ENCODE assay signal across 8 cellular contexts in the genomic region with DNA sequence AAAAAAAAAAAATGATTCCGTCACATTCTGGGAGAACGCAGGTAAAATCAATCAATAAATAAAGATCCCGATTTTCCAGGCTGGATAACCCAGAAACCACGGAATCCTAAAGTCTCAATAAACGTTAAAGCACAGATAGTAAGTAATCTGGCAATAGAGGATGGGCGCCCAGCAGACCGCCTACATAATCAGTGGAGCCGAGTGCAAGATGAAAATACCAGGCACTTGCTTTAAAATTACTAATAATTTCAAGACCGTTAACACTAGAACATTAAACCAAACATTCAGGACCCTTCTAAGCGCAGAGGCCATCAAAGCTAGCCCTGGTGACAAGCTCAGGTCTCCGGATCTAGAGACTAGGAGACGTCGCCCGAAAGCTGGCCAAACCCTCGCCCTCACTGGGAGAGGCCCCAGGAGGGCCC. TPM values are rescaled to one million over a fixed set of nuclear protein-coding genes. Genes with fewer than 3 reads are reported as not detected.
DNase-seq lines count a peak whose midpoint lies in the region; ATAC-seq, FAIRE-seq and TF ChIP-seq lines count a peak whose summit lies in the region.

No MANE protein-coding gene starts in this region.

- H3K4me3 Mint-ChIP-seq in Caco-2 (ENCODE audit: unreplicated experiment) = peak overlapping the region; percentile 100

- H3K4me3 ChIP-seq in Caco-2 (ENCODE audit: low read depth, low read length) = peak overlapping the region; percentile 77
- H3K4me3 ChIP-seq in PC-3 (ENCODE audit: low read length) = peak overlapping the region; percentile 96
- peak overlapping the region; percentile 46 to 92 (median 84) for H3K4me3 ChIP-seq in endothelial cell of umbilical vein (replicated peaks in 1 of 3; ENCODE audit: insufficient read depth in 1 of 3, low read depth in 1 of 3, low read length in 3 of 3)
- H3K4me3 ChIP-seq in osteoblast (ENCODE audit: insufficient read depth, low read length) = peak overlapping the region; percentile 82

- peak overlapping the region; percentile 90 for H3K27ac ChIP-seq in PC-3 (ENCODE audit: low read length)
- peak overlapping the region; percentile 88 for H3K27ac ChIP-seq in endothelial cell of umbilical vein (ENCODE audit: insufficient read depth, low read depth, low read length)
- peak overlapping the region; percentile 98 for H3K27ac ChIP-seq in osteoblast (ENCODE audit: low read depth, low read length)

- no peaks in the 10 kb centered on the region for H3K27me3 Mint-ChIP-seq in Caco-2 (ENCODE audit: insufficient read depth, unreplicated experiment)

- H2AFZ ChIP-seq in PC-3 (ENCODE audit: low read length) (peak overlapping the region; percentile 95), endothelial cell of umbilical vein (ENCODE audit: low read depth, low read length) (peak overlapping the region; percentile 97), osteoblast (ENCODE audit: low read length) (peak overlapping the region; percentile 82)

- BruUV-seq in Caco-2 (replicated peaks; lab: Mats Ljungman, UMichigan) (TSS peak; percentile 77), PC-3 (replicated peaks; lab: Mats Ljungman, UMichigan) (TSS peak; percentile 80), endothelial cell of umbilical vein (replicated peaks; lab: Mats Ljungman, UMichigan) (no TSS peak)

- H3K4me2 ChIP-seq in PC-3 (ENCODE audit: low read length) (peak overlapping the region; percentile 95), endothelial cell of umbilical vein (ENCODE audit: insufficient read depth, low read length) (peak overlapping the region; percentile 90), osteoblast (ENCODE audit: insufficient read depth, low read length) (peak overlapping the region; percentile 96)

- H3K9me1 ChIP-seq in endothelial cell of umbilical vein (replicated peaks; ENCODE audit: control insufficient read depth, extremely low read depth, insufficient read depth, low read length) = no peaks in the 10 kb centered on the region

- CTCF ChIA-PET in Caco-2 (lab: Charles Lee) (interaction anchor here (0.6 to 3.3 kb wide), 7 partner anchors 20 to 135 kb away, joined by 3 to 26 read pairs (median 17); a partner anchor contains a TSS), PC-3 (lab: Charles Lee) (no interaction called here), endothelial cell of umbilical vein (lab: Charles Lee) (interaction anchor here (1.5 to 2.9 kb wide), 6 partner anchors 19 to 56 kb away, joined by 5 to 27 read pairs (median 12); a partner anchor contains a TSS)

- POLR2A ChIA-PET in Caco-2 (lab: Charles Lee) (interaction anchor here (0.6 to 3.3 kb wide), 8 partner anchors 12 to 792 kb away, joined by 3 to 72 read pairs (median 20); a partner anchor contains a TSS), PC-3 (lab: Charles Lee; ENCODE audit: unreplicated experiment) (interaction anchor here (1.4 kb wide), 1 partner anchor 19 kb away, joined by 4 read pairs; a partner anchor contains a TSS), endothelial cell of umbilical vein (lab: Charles Lee) (interaction anchor here (2.0 to 2.3 kb wide), 2 partner anchors 19 to 33 kb away, joined by 11 to 13 read pairs; a partner anchor contains a TSS)

- no peaks in the 10 kb centered on the region for H3K9me3 Mint-ChIP-seq in Caco-2 (ENCODE audit: unreplicated experiment)

- peaks cover 26% of the 10 kb centered on the region for H3K36me3 Mint-ChIP-seq in Caco-2 (ENCODE audit: insufficient read depth, unreplicated experiment)

- ATAC-seq in PC-3 (no peak), GM18870 (IDR thresholded peaks at IDR 0.05; ENCODE audit: unreplicated experiment) (no peak)

- H3K9ac ChIP-seq in PC-3 (ENCODE audit: low read length) (peak overlapping the region; percentile 86), endothelial cell of umbilical vein (replicated peaks; ENCODE audit: extremely low read depth, insufficient read depth, low read length) (peak overlapping the region; percentile 88)

- peak; percentile 21 for FAIRE-seq in endothelial cell of umbilical vein (lab: Jason Lieb, UNC)

- no peaks in the 10 kb centered on the region for H3K9me2 ChIP-seq in PC-3 (replicated peaks; ENCODE audit: low read length)

- H3K27ac Mint-ChIP-seq in Caco-2 (ENCODE audit: unreplicated experiment) = peak overlapping the region; percentile 98

- peaks cover 13% of the 10 kb centered on the region for H3K4me1 Mint-ChIP-seq in Caco-2 (ENCODE audit: low read depth, unreplicated experiment)

- no peak for TF ChIP-seq POLR2A in endothelial cell of umbilical vein (IDR thresholded peaks at IDR 0.05; ENCODE audit: low read depth, low read length)

- no peaks in the 10 kb centered on the region for H3K9me3 ChIP-seq in Caco-2
- no peaks in the 10 kb centered on the region for H3K9me3 ChIP-seq in PC-3 (ENCODE audit: low read length)
- H3K9me3 ChIP-seq in endothelial cell of umbilical vein (replicated peaks; ENCODE audit: control insufficient read depth, insufficient read depth, low read length) = no peaks in the 10 kb centered on the region
- H3K9me3 ChIP-seq in osteoblast (ENCODE audit: low read depth, low read length) = no peaks in the 10 kb centered on the region

- TF ChIP-seq CTCF in Caco-2 (IDR thresholded peaks at IDR 0.05; ENCODE audit: insufficient read depth in 1 of 2, low read depth in 1 of 2, low read length in 1 of 2, severe bottlenecking in 1 of 2, unreplicated experiment in 1 of 2) (no peak), PC-3 (conservative IDR thresholded peaks at IDR 0.05; ENCODE audit: low read depth, low read length) (no peak), endothelial cell of umbilical vein (IDR thresholded peaks at IDR 0.05; ENCODE audit: extremely low read depth in 1 of 2, insufficient read depth in 1 of 2, low read depth in 1 of 2, low read length in 2 of 2) (no peak), osteoblast (IDR thresholded peaks at IDR 0.05; ENCODE audit: extremely low read depth, low read depth, low read length) (no peak)

- dilution Hi-C loops in endothelial cell of umbilical vein (cut with MboI; ENCODE audit: extremely low pct_ligation_motif_present, low sequenced_read_pairs) = no loop called here

- peaks cover 18% of the 10 kb centered on the region for H3K79me2 ChIP-seq in PC-3 (ENCODE audit: low read length)
- H3K79me2 ChIP-seq in endothelial cell of umbilical vein (ENCODE audit: control insufficient read depth, insufficient read depth, low read length) = no peaks in the 10 kb centered on the region
- peaks cover 13% of the 10 kb centered on the region for H3K79me2 ChIP-seq in osteoblast (ENCODE audit: insufficient read depth, low read length)

- H3K27me3 ChIP-seq in Caco-2 (replicated peaks; ENCODE audit: control insufficient read depth, insufficient read depth, low read length) (no peaks in the 10 kb centered on the region), PC-3 (ENCODE audit: low read length) (no peaks in the 10 kb centered on the region), endothelial cell of umbilical vein (ENCODE audit: control insufficient read depth in 2 of 2, insufficient read depth in 2 of 2, low read length in 2 of 2) (no peaks in the 10 kb centered on the region), osteoblast (ENCODE audit: insufficient read depth, low read length) (no peaks in the 10 kb centered on the region)

- no peaks in the 10 kb centered on the region for H4K20me1 ChIP-seq in PC-3 (ENCODE audit: low read length)
- no peaks in the 10 kb centered on the region for H4K20me1 ChIP-seq in endothelial cell of umbilical vein (replicated peaks; ENCODE audit: control insufficient read depth, extremely low read depth, insufficient read depth, low read length)
- no peaks in the 10 kb centered on the region for H4K20me1 ChIP-seq in osteoblast (ENCODE audit: insufficient read depth, low read length)

- no peaks in the 10 kb centered on the region for H3F3A ChIP-seq in PC-3 (ENCODE audit: low read length, unreplicated experiment)

- H3K36me3 ChIP-seq in Caco-2 (ENCODE audit: control insufficient read depth, insufficient read depth, low read length) (peaks cover 2% of the 10 kb centered on the region; the same call in 1 of the 2 replicates), PC-3 (ENCODE audit: low read depth, low read length) (peaks cover 5% of the 10 kb centered on the region; the same call in 1 of the 2 replicates), endothelial cell of umbilical vein (ENCODE audit: control insufficient read depth in 2 of 2, extremely low read depth in 1 of 2, insufficient read depth in 2 of 2, low read length in 2 of 2) (peaks cover 4 to 5% of the 10 kb centered on the region in 2 experiments), osteoblast (ENCODE audit: insufficient read depth, low read length) (peaks cover 14% of the 10 kb centered on the region)

- H3K4me1 ChIP-seq in Caco-2 (peaks cover 8% of the 10 kb centered on the region; the same call in 1 of the 2 replicates), PC-3 (ENCODE audit: insufficient read depth, low read length) (peaks cover 21% of the 10 kb centered on the region), endothelial cell of umbilical vein (ENCODE audit: control insufficient read depth, extremely low read depth, insufficient read depth, low read length) (peaks cover 18% of the 10 kb centered on the region), osteoblast (ENCODE audit: insufficient read depth, low read length) (peaks cover 14% of the 10 kb centered on the region)

- intact Hi-C loops in Caco-2 (cut with micrococcal nuclease; ENCODE audit: unreplicated experiment) (no loop called here), PC-3 (cut with micrococcal nuclease) (no loop called here), endothelial cell of umbilical vein (cut with micrococcal nuclease) (loop anchor here (5.0 kb wide), 1 partner anchor 1181 kb away; no protein-coding TSS in a partner anchor)

- no peak for DNase-seq in Caco-2
- no peak for DNase-seq in PC-3
- no peak for DNase-seq in endothelial cell of umbilical vein (ENCODE audit: low read depth, low spot score)
- no peak for DNase-seq in osteoblast (ENCODE audit: insufficient read length, low spot score, missing footprints)
- DNase-seq in stimulated activated CD4-positive, alpha-beta T cell treated with anti-CD3 and anti-CD28 coated beads, Interleukin-2, amount 100 ng/mL, for 24 hours = no peak
- no peak for DNase-seq in SIG-M5 (lab: John Stamatoyannopoulos, UW)
- no peak for DNase-seq in iPS-NIHi11 (ENCODE audit: low spot score)

RNA-seq across cellular contexts. Expression of a gene that starts 1.2 kb away (rescaled TPM):
- total RNA-seq in Caco-2 (2022) (58.1 and 65.9 TPM in 2 replicates), PC-3 (2014; rRNA removed) (68.2 and 85.8 TPM in 2 replicates), endothelial cell of umbilical vein (32.1 and 38.5 TPM in 2 replicates), osteoblast (73.4 and 84.7 TPM in 2 replicates)
- 33.8 and 37.3 TPM in 2 replicates for polyA plus RNA-seq in endothelial cell of umbilical vein
- 27.6 and 29.8 TPM in 2 replicates for polyA plus RNA-seq in endothelial cell of umbilical vein (2011; cell fraction: cytosol; rRNA removed)
- polyA plus RNA-seq in endothelial cell of umbilical vein (2011; cell fraction: nucleus; rRNA removed) = 33.2 and 36.5 TPM in 2 replicates
- 22.3 and 22.4 TPM in 2 replicates for polyA plus RNA-seq in endothelial cell of umbilical vein (2012)
- 45.1 and 58.5 TPM in 2 replicates for polyA minus RNA-seq in endothelial cell of umbilical vein
- 37.8 TPM for polyA minus RNA-seq in endothelial cell of umbilical vein (2011; cell fraction: cytosol; rRNA and poly(A)+ RNA removed)
- polyA minus RNA-seq in endothelial cell of umbilical vein (2011; cell fraction: nucleus; rRNA and poly(A)+ RNA removed) = 17.3 and 19.6 TPM in 2 replicates

RNA-seq across cellular contexts. Expression of a gene that starts 1.4 kb away (rescaled TPM):
- total RNA-seq in Caco-2 (2022) (2.1 and 2.3 TPM in 2 replicates), PC-3 (2014; rRNA removed) (1.5 and 1.7 TPM in 2 replicates), endothelial cell of umbilical vein (0.62 and 0.71 TPM in 2 replicates), osteoblast (1.5 and 1.8 TPM in 2 replicates)
- polyA plus RNA-seq in endothelial cell of umbilical vein = 1.1 and 1.9 TPM in 2 replicates
- 1.1 and 1.2 TPM in 2 replicates for polyA plus RNA-seq in endothelial cell of umbilical vein (2011; cell fraction: cytosol; rRNA removed)
- polyA plus RNA-seq in endothelial cell of umbilical vein (2011; cell fraction: nucleus; rRNA removed) = 0.57 and 0.64 TPM in 2 replicates
- polyA plus RNA-seq in endothelial cell of umbilical vein (2012) = 0.13 and 0.26 TPM in 2 replicates
- polyA minus RNA-seq in endothelial cell of umbilical vein = 0.21 and 0.66 TPM in 2 replicates
- polyA minus RNA-seq in endothelial cell of umbilical vein (2011; cell fraction: cytosol; rRNA and poly(A)+ RNA removed) = 1.0 TPM
- polyA minus RNA-seq in endothelial cell of umbilical vein (2011; cell fraction: nucleus; rRNA and poly(A)+ RNA removed) = 0.43 and 1.3 TPM in 2 replicates

RNA-seq across cellular contexts. Expression of a gene that starts 17.1 kb away (rescaled TPM):
- total RNA-seq in Caco-2 (2022) (0.39 and 0.44 TPM in 2 replicates), PC-3 (2014; rRNA removed) (0.55 TPM in 1 of 2 replicates, not detected in the other), endothelial cell of umbilical vein (not detected in 2 replicates), osteoblast (0.29 and 0.72 TPM in 2 replicates)
- polyA plus RNA-seq in endothelial cell of umbilical vein = 0.54 and 0.81 TPM in 2 replicates
- polyA plus RNA-seq in endothelial cell of umbilical vein (2011; cell fraction: cytosol; rRNA removed) = 0.10 and 0.20 TPM in 2 replicates
- polyA plus RNA-seq in endothelial cell of umbilical vein (2011; cell fraction: nucleus; rRNA removed) = 0.75 and 1.1 TPM in 2 replicates
- polyA plus RNA-seq in endothelial cell of umbilical vein (2012) = not detected in 2 replicates
- 0.39 TPM in 1 of 2 replicates, not detected in the other for polyA minus RNA-seq in endothelial cell of umbilical vein
- not detected for polyA minus RNA-seq in endothelial cell of umbilical vein (2011; cell fraction: cytosol; rRNA and poly(A)+ RNA removed)
- polyA minus RNA-seq in endothelial cell of umbilical vein (2011; cell fraction: nucleus; rRNA and poly(A)+ RNA removed) = 0.48 TPM in 1 of 2 replicates, not detected in the other

RNA-seq across cellular contexts. Expression of a gene that starts 19.3 kb away (rescaled TPM):
- total RNA-seq in Caco-2 (2022) = 132 and 146 TPM in 2 replicates
- total RNA-seq in PC-3 (2014; rRNA removed) = 10.0 and 11.6 TPM in 2 replicates
- 24.5 and 25.1 TPM in 2 replicates for total RNA-seq in endothelial cell of umbilical vein
- 23.5 and 26.4 TPM in 2 replicates for polyA plus RNA-seq in endothelial cell of umbilical vein
- polyA plus RNA-seq in endothelial cell of umbilical vein (2011; cell fraction: cytosol; rRNA removed) = 16.7 and 19.4 TPM in 2 replicates
- 15.8 and 21.0 TPM in 2 replicates for polyA plus RNA-seq in endothelial cell of umbilical vein (2011; cell fraction: nucleus; rRNA removed)
- polyA plus RNA-seq in endothelial cell of umbilical vein (2012) = 9.0 and 10.9 TPM in 2 replicates
- polyA minus RNA-seq in endothelial cell of umbilical vein = 22.8 and 24.3 TPM in 2 replicates
- polyA minus RNA-seq in endothelial cell of umbilical vein (2011; cell fraction: cytosol; rRNA and poly(A)+ RNA removed) = 55.3 TPM
- 6.8 and 10.2 TPM in 2 replicates for polyA minus RNA-seq in endothelial cell of umbilical vein (2011; cell fraction: nucleus; rRNA and poly(A)+ RNA removed)
- 26.2 and 35.1 TPM in 2 replicates for total RNA-seq in osteoblast

RNA-seq across cellular contexts. Expression of a gene that starts 22.6 kb away (rescaled TPM):
- total RNA-seq in Caco-2 (2022) (130 and 141 TPM in 2 replicates), PC-3 (2014; rRNA removed) (140 and 163 TPM in 2 replicates), endothelial cell of umbilical vein (120 and 135 TPM in 2 replicates), osteoblast (95.5 and 111 TPM in 2 replicates)
- polyA plus RNA-seq in endothelial cell of umbilical vein = 68.1 and 98.1 TPM in 2 replicates
- polyA plus RNA-seq in endothelial cell of umbilical vein (2011; cell fraction: cytosol; rRNA removed) = 105 and 110 TPM in 2 replicates
- polyA plus RNA-seq in endothelial cell of umbilical vein (2011; cell fraction: nucleus; rRNA removed) = 75.1 and 78.8 TPM in 2 replicates
- polyA plus RNA-seq in endothelial cell of umbilical vein (2012) = 120 and 123 TPM in 2 replicates
- 25.5 and 27.8 TPM in 2 replicates for polyA minus RNA-seq in endothelial cell of umbilical vein
- polyA minus RNA-seq in endothelial cell of umbilical vein (2011; cell fraction: cytosol; rRNA and poly(A)+ RNA removed) = 37.2 TPM
- polyA minus RNA-seq in endothelial cell of umbilical vein (2011; cell fraction: nucleus; rRNA and poly(A)+ RNA removed) = 8.6 and 9.0 TPM in 2 replicates
